Comparison of ENCODE assay signal across 22 cellular contexts in the genomic region with DNA sequence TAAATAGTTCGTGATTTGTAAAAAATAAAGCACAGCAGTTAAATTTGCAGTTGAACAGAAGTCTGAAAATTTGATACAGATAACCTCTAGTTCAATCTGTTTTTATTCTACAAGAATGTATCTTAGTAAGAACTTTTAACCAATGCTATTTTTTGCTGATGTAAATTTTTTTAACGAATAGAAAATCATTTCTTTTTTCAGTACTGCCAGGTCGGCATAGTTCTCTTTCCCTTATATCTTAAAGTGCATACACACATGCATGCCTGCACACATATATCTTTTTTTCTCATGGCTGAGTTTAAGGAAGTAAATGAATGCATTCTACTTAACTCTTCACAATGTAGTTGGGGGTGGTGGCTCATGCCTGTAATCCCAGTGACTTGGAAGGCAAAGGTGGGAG.
"Had no signal": no experiment of that assay in that cellular context is flagged by ENCODE, and none has a peak within 500 bp of the region (broad histone marks: within the 10 kb centered on the region; RNA-seq: fewer than 3 reads in every experiment).

No MANE protein-coding gene starts in this region.

- H3K4me1 Mint-ChIP-seq: stimulated activated naive B cell treated with anti-CD40 and anti-IgM and Interleukin-4, amounts not matched to agents 10 μg/mL and 1 μg/mL and 100 μg/mL, for 72 hours had no signal

- H3K4me3 Mint-ChIP-seq: memory B cell; naive B cell; natural killer cell treated with Interleukin-12 subunit alpha and Interleukin-12 subunit beta and Interleukin-15 and Interleukin-18, amount 100 ng/mL, for 72 hours; neural crest cell; stimulated activated naive B cell treated with anti-CD40 and anti-IgM and Interleukin-4, amounts not matched to agents 10 μg/mL and 1 μg/mL and 100 μg/mL, for 72 hours; stimulated activated naive CD8-positive, alpha-beta T cell treated with anti-CD3 and anti-CD28 coated beads, Interleukin-15, Interleukin-2, amounts not matched to agents 100 ng/mL and 50 ng/mL, for 24 hours had no signal

- H3K9me3 ChIP-seq: mucosa of descending colon, neutrophil, pancreas, spleen, thoracic aorta, tibial nerve, upper lobe of left lung had no signal

- FAIRE-seq: colon, frontal cortex, keratinocyte, pancreas, urothelium cell line had no signal

- ATAC-seq: mucosa of descending colon; natural killer cell treated with Interleukin-12 subunit alpha and Interleukin-12 subunit beta and Interleukin-15 and Interleukin-18, amount 100 ng/mL, for 72 hours; pancreas; stimulated activated naive B cell treated with anti-CD40 and anti-IgM and Interleukin-4, amounts not matched to agents 10 μg/mL and 1 μg/mL and 100 μg/mL, for 72 hours had no signal

- H3K9me3 Mint-ChIP-seq: memory B cell; naive B cell; natural killer cell treated with Interleukin-12 subunit alpha and Interleukin-12 subunit beta and Interleukin-15 and Interleukin-18, amount 100 ng/mL, for 72 hours; neural crest cell; stimulated activated naive B cell treated with anti-CD40 and anti-IgM and Interleukin-4, amounts not matched to agents 10 μg/mL and 1 μg/mL and 100 μg/mL, for 72 hours; stimulated activated naive CD8-positive, alpha-beta T cell treated with anti-CD3 and anti-CD28 coated beads, Interleukin-15, Interleukin-2, amounts not matched to agents 100 ng/mL and 50 ng/mL, for 24 hours had no signal

- H3K27me3 Mint-ChIP-seq: memory B cell; naive B cell; natural killer cell treated with Interleukin-12 subunit alpha and Interleukin-12 subunit beta and Interleukin-15 and Interleukin-18, amount 100 ng/mL, for 72 hours; stimulated activated naive B cell treated with anti-CD40 and anti-IgM and Interleukin-4, amounts not matched to agents 10 μg/mL and 1 μg/mL and 100 μg/mL, for 72 hours; stimulated activated naive CD8-positive, alpha-beta T cell treated with anti-CD3 and anti-CD28 coated beads, Interleukin-15, Interleukin-2, amounts not matched to agents 100 ng/mL and 50 ng/mL, for 24 hours had no signal

- H3K4me3 ChIP-seq: dorsolateral prefrontal cortex, lung, mucosa of descending colon, pancreas, skin epidermis, spleen, thoracic aorta, tibial nerve, upper lobe of left lung had no signal

- DNase-seq: dorsolateral prefrontal cortex; effector CD4-positive, alpha-beta T cell; mucosa of descending colon; naive B cell; pancreas; spleen; stimulated activated CD4-positive, alpha-beta T cell treated with anti-CD3 and anti-CD28 coated beads, Interleukin-4, amount 100 ng/mL, for 4 hours; stimulated activated naive B cell treated with anti-CD40 and anti-IgM and Interleukin-4, amounts not matched to agents 10 μg/mL and 1 μg/mL and 100 μg/mL, for 72 hours; upper lobe of left lung had no signal

- H3K36me3 ChIP-seq: neutrophil, pancreas, thoracic aorta, tibial nerve, upper lobe of left lung had no signal

- H3K4me1 ChIP-seq: pancreas had no signal

- H3K27ac ChIP-seq: dorsolateral prefrontal cortex, neutrophil, pancreas, skin epidermis, spleen, thoracic aorta, tibial nerve, upper lobe of left lung had no signal

- H3K27ac Mint-ChIP-seq: memory B cell; natural killer cell treated with Interleukin-12 subunit alpha and Interleukin-12 subunit beta and Interleukin-15 and Interleukin-18, amount 100 ng/mL, for 72 hours; stimulated activated naive B cell treated with anti-CD40 and anti-IgM and Interleukin-4, amounts not matched to agents 10 μg/mL and 1 μg/mL and 100 μg/mL, for 72 hours; stimulated activated naive CD8-positive, alpha-beta T cell treated with anti-CD3 and anti-CD28 coated beads, Interleukin-15, Interleukin-2, amounts not matched to agents 100 ng/mL and 50 ng/mL, for 24 hours had no signal
